ENCODE assay signal across 1 cellular context in the genomic region with DNA sequence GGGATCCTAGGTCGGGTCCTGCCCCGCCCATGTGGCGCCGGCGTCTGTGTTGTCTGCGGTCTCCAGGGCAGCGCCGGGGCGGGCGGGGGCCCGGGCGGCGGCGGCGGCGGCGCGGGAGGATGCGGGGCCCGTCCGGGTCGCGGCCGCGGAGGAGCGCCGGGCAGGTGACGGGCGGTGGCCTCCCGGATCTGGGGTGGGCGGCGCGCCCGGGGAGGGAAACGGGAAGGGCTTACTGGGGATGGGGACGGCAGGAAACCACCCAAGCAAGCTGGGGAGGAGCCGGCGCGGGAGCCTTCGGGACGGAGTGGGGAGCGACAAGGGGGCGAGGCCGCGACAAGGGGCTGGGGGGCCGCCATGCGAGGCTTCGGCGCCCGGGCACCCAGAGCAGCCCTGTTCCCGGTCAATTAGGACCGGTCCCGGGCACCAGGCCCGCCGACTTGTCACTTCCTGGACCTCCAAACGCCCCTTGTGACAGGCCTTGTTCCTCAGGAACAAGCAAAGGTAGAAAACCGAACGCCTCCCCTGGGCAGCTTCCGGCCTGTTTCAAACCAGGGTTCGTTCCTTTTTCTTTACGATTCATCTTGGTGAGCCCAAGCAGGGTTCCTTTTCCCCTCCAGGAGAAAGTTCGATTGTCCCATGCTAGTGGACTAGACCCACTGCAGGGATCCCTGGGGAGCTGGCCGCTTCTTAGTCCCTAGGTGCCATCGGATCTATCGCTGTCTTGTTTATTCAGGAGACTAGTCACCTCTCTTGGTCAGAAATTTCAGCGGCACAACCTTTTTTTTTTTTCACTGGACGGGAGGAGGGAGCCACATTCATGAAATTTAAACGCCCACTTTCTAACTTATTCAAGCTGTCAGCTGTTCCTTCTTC.
TF ChIP-seq lines count a peak whose summit lies in the region.

No MANE protein-coding gene starts in this region.

TF ChIP-seq in HEK293, 187 proteins besides CTCF, POLR2A, EP300 and RAD21 (continued from another document):
- TF ChIP-seq TRIM28 (IDR thresholded peaks at IDR 0.05; ENCODE audit: borderline replicate concordance, low read length) = 0 out of 2 replicates have a peak, but pooled peaks have one; percentile 65
- TF ChIP-seq, protein P1, sequence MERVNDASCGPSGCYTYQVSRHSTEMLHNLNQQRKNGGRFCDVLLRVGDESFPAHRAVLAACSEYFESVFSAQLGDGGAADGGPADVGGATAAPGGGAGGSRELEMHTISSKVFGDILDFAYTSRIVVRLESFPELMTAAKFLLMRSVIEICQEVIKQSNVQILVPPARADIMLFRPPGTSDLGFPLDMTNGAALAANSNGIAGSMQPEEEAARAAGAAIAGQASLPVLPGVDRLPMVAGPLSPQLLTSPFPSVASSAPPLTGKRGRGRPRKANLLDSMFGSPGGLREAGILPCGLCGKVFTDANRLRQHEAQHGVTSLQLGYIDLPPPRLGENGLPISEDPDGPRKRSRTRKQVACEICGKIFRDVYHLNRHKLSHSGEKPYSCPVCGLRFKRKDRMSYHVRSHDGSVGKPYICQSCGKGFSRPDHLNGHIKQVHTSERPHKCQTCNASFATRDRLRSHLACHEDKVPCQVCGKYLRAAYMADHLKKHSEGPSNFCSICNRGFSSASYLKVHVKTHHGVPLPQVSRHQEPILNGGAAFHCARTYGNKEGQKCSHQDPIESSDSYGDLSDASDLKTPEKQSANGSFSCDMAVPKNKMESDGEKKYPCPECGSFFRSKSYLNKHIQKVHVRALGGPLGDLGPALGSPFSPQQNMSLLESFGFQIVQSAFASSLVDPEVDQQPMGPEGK (tag by site-specific recombination; IDR thresholded peaks at IDR 0.05) = peak; percentile 36; the same call in 1 of the 2 replicates
- TF ChIP-seq MYNN (tag by site-specific recombination; IDR thresholded peaks at IDR 0.05; ENCODE audit: borderline replicate concordance) = no peak
